1 cellular context compared by ENCODE assay signal in the genomic region with DNA sequence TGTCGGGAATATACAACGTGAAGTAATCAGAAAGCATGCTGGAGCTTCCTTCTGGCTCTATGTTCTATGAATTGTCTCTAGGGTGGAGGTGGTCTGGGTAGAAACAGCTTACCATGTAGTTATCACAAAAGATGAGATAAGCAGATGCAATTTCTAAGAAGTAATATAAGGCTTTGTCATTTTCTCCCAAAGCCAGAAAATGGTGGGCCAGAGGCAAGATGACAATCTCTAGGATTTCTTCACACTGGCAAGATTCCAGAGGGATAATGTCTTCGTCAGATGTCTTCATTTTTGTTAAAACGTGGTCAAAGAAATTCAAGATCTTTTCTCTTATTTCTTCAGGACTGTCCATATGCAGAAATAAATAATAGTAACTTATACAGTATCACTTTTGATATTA.
TF ChIP-seq lines count a peak whose summit lies in the region.

No MANE protein-coding gene starts in this region.

TF ChIP-seq in K562, 482 proteins besides CTCF, POLR2A, EP300 and RAD21 (continued from another document):
- TF ChIP-seq ZNF277 (CRISPR knock-in tag; IDR thresholded peaks at IDR 0.05; ENCODE audit: borderline replicate concordance) (no peak), SNIP1 (IDR thresholded peaks at IDR 0.05; ENCODE audit: low read depth) (no peak), HNRNPLL (IDR thresholded peaks at IDR 0.05; ENCODE audit: low read depth, low read length, poor library complexity, severe bottlenecking) (no peak), ARID1B (IDR thresholded peaks at IDR 0.05) (peak; percentile 32; the same call in 1 of the 2 replicates)
